Comparison of ENCODE assay signal across 11 cellular contexts in genomic region chr12:120048258-120048657, GRCh38.
"Had no signal": no experiment of that assay in that cellular context is flagged by ENCODE, and none has a peak within 500 bp of the region (broad histone marks: within the 10 kb centered on the region; RNA-seq: fewer than 3 reads in every experiment).

No MANE protein-coding gene starts in this region.

- H3K4me3 ChIP-seq: left ventricle myocardium inferior, tibial nerve had no signal

- H3K27me3 ChIP-seq: tibial nerve had no signal

- H3K9me3 ChIP-seq: left ventricle myocardium inferior, tibial nerve had no signal

- H3K36me3 ChIP-seq: left ventricle myocardium inferior, tibial nerve had no signal

- H3K27ac ChIP-seq: left ventricle myocardium inferior, parathyroid adenoma, tibial nerve, WERI-Rb-1 had no signal

- H3K4me1 ChIP-seq: left ventricle myocardium inferior, tibial nerve had no signal

- DNase-seq: activated CD4-positive, alpha-beta T cell treated with anti-CD3 and anti-CD28 coated beads, Interleukin-2, amount 50 U/mL, for 4 hours; activated effector memory CD4-positive, alpha-beta T cell treated with anti-CD3 and anti-CD28 coated beads, Interleukin-2, amount 50 U/mL, for 16 hours; erythroblast; kidney; left ventricle myocardium inferior; mesendoderm; stimulated activated CD4-positive, alpha-beta T cell treated with anti-CD3 and anti-CD28 coated beads, Interleukin-15, amount 100 ng/mL, for 24 hours; stimulated activated CD4-positive, alpha-beta T cell treated with anti-CD3 and anti-CD28 coated beads, Interleukin-4, amount 100 ng/mL, for 24 hours; WERI-Rb-1 had no signal

- H2AFZ ChIP-seq: parathyroid adenoma had no signal
